ENCODE assay signal across 8 cellular contexts in genomic region chr7:111012799-111013675, GRCh38.
DNase-seq lines count a peak whose midpoint lies in the region; ATAC-seq and TF ChIP-seq lines count a peak whose summit lies in the region.
"Had no signal": no experiment of that assay in that cellular context is flagged by ENCODE, and none has a peak within 500 bp of the region (broad histone marks: within the 10 kb centered on the region; RNA-seq: fewer than 3 reads in every experiment).

No MANE protein-coding gene starts in this region.

- H3K4me3 ChIP-seq in RWPE2 (ENCODE audit: severe bottlenecking): no peak overlapping the region
- H3K4me3 ChIP-seq: SK-N-MC had no signal

- no peaks in the 10 kb centered on the region for H3K9me3 ChIP-seq in RWPE2 (ENCODE audit: severe bottlenecking)

- POLR2A ChIA-PET in naive thymus-derived CD8-positive, alpha-beta T cell (lab: Charles Lee): interaction anchor here (0.7 to 5.8 kb wide), 12 partner anchors 9 to 86 kb away, joined by 3 to 23 read pairs (median 6); no protein-coding TSS in a partner anchor

- peaks cover 32 to 74% (median 70%) of the 10 kb centered on the region in 4 donors for H3K4me1 Mint-ChIP-seq in naive thymus-derived CD8-positive, alpha-beta T cell

- no peak for TF ChIP-seq CTCF in RWPE2 (IDR thresholded peaks at IDR 0.05; ENCODE audit: poor library complexity, severe bottlenecking)

- H3K4me1 ChIP-seq in RWPE2 (ENCODE audit: insufficient read depth, poor library complexity, severe bottlenecking): peaks cover 26% of the 10 kb centered on the region

- H3K36me3 Mint-ChIP-seq in naive thymus-derived CD8-positive, alpha-beta T cell: no peaks in the 10 kb centered on the region

- ATAC-seq in HG02852 (IDR thresholded peaks at IDR 0.05; ENCODE audit: unreplicated experiment): peak; percentile 97
- peak; percentile 75 for ATAC-seq in RWPE2 (ENCODE audit: low read depth)
- ATAC-seq in naive thymus-derived CD8-positive, alpha-beta T cell: peak; percentile 83 to 88
- ATAC-seq in left ventricle myocardium superior: no peak

- no peaks in the 10 kb centered on the region for H3K36me3 ChIP-seq in RWPE2 (ENCODE audit: low read depth)

- peak overlapping the region; percentile 34 for H3K27ac ChIP-seq in RWPE2 (ENCODE audit: poor library complexity, severe bottlenecking)
- H3K27ac ChIP-seq: SK-N-MC had no signal

- peak; percentile 5 for DNase-seq in GM19240 (ENCODE audit: insufficient read length, low spot score)
- no peak for DNase-seq in RWPE2 (ENCODE audit: low spot score)
- DNase-seq in naive thymus-derived CD8-positive, alpha-beta T cell: peak in 9 of 10 donors; percentile 19 to 75 (median 42)
- DNase-seq in inferior parietal cortex (ENCODE audit: extremely low spot score): no peak
- DNase-seq in left ventricle myocardium superior: no peak
- no peak for DNase-seq in EL

- H3K27me3 Mint-ChIP-seq in naive thymus-derived CD8-positive, alpha-beta T cell: no peaks in the 10 kb centered on the region

- intact Hi-C loops in left ventricle myocardium superior (cut with micrococcal nuclease): no loop called here

- peaks cover 0 to 1% (median 0%) of the 10 kb centered on the region in 9 donors for H3K9me3 Mint-ChIP-seq in naive thymus-derived CD8-positive, alpha-beta T cell

- peak overlapping the region in 9 of 10 donors; percentile 87 to 94 (median 90) for H3K27ac Mint-ChIP-seq in naive thymus-derived CD8-positive, alpha-beta T cell

- H3K27me3 ChIP-seq in RWPE2 (ENCODE audit: insufficient read depth, poor library complexity, severe bottlenecking): no peaks in the 10 kb centered on the region

- peak overlapping the region; percentile 63 to 87 (median 80) for H3K4me3 Mint-ChIP-seq in naive thymus-derived CD8-positive, alpha-beta T cell

Comparison
In these comparisons a context has a peak if more than half of its experiments do, and no peak if none do; other contexts are left out.
1. DNase-seq: peak in GM19240 (single experiment) and naive thymus-derived CD8-positive, alpha-beta T cell (9 of 10); none in RWPE2 (single experiment), inferior parietal cortex (single experiment), left ventricle myocardium superior (single experiment) and EL (single experiment).